ENCODE assay signal across 1 cellular context in genomic region chr18:48543228-48543627, GRCh38.
TF ChIP-seq lines count a peak whose summit lies in the region.

No MANE protein-coding gene starts in this region.

TF ChIP-seq in HEK293, 187 proteins besides CTCF, POLR2A, EP300 and RAD21 (continued from another document):
- no peak for TF ChIP-seq MEIS1 (CRISPR knock-in tag; IDR thresholded peaks at IDR 0.05; ENCODE audit: borderline replicate concordance)
- no peak for TF ChIP-seq ZNF184 (tag by site-specific recombination; IDR thresholded peaks at IDR 0.05)
- TF ChIP-seq ZBTB48 (tag by site-specific recombination; IDR thresholded peaks at IDR 0.05), result peak; percentile 37; the same call in 1 of the 2 replicates
- no peak for TF ChIP-seq ZNF350 (tag by site-specific recombination; IDR thresholded peaks at IDR 0.05)
- peak; percentile 48; the same call in 1 of the 2 replicates for TF ChIP-seq ZNF423 (tag by site-specific recombination; IDR thresholded peaks at IDR 0.05)
